Comparison of ENCODE assay signal across 10 cellular contexts in genomic region chr2:227461878-227462462, GRCh38. TPM values are rescaled to one million over a fixed set of nuclear protein-coding genes. Genes with fewer than 3 reads are reported as not detected.
A peak's percentile ranks its signal among the peaks of the same experiment; 100 is the strongest.
DNase-seq lines count a peak whose midpoint lies in the region; ATAC-seq and TF ChIP-seq lines count a peak whose summit lies in the region.
"Had no signal": no experiment of that assay in that cellular context is flagged by ENCODE, and none has a peak within 500 bp of the region (broad histone marks: within the 10 kb centered on the region; RNA-seq: fewer than 3 reads in every experiment).

No MANE protein-coding gene starts in this region.

- no peaks in the 10 kb centered on the region for H3K27me3 Mint-ChIP-seq in activated CD8-positive, alpha-beta T cell treated with anti-CD3 and anti-CD28 coated beads for 36 hours
- no peaks in the 10 kb centered on the region for H3K27me3 Mint-ChIP-seq in activated CD8-positive, alpha-beta T cell treated with anti-CD3 and anti-CD28 coated beads, Interleukin-2, amount 10 ng/mL, durations not matched to agents 7 days and 5 days (ENCODE audit: low read depth)
- H3K27me3 Mint-ChIP-seq in GM23338 (ENCODE audit: insufficient read depth, low read depth, poor library complexity) = peaks cover under 1% of the 10 kb centered on the region

- H3K4me1 Mint-ChIP-seq in activated CD8-positive, alpha-beta T cell treated with anti-CD3 and anti-CD28 coated beads for 36 hours (ENCODE audit: low read depth) = peaks cover 86% of the 10 kb centered on the region
- peaks cover 73% of the 10 kb centered on the region for H3K4me1 Mint-ChIP-seq in activated CD8-positive, alpha-beta T cell treated with anti-CD3 and anti-CD28 coated beads, Interleukin-2, amount 10 ng/mL, durations not matched to agents 7 days and 5 days (ENCODE audit: low read depth)
- peaks cover 18% of the 10 kb centered on the region for H3K4me1 Mint-ChIP-seq in GM23338

- H2AFZ ChIP-seq in neural cell (ENCODE audit: low read depth, low read length) (no peak overlapping the region), GM23338 (no peak overlapping the region)

- H3K36me3 Mint-ChIP-seq in activated CD8-positive, alpha-beta T cell treated with anti-CD3 and anti-CD28 coated beads for 36 hours (ENCODE audit: low read depth) = peaks cover 3% of the 10 kb centered on the region
- H3K36me3 Mint-ChIP-seq in activated CD8-positive, alpha-beta T cell treated with anti-CD3 and anti-CD28 coated beads, Interleukin-2, amount 10 ng/mL, durations not matched to agents 7 days and 5 days (ENCODE audit: low read depth) = peaks cover 2% of the 10 kb centered on the region
- H3K36me3 Mint-ChIP-seq in GM23338 (ENCODE audit: low read depth) = no peaks in the 10 kb centered on the region

- H3K9ac ChIP-seq in neural cell (ENCODE audit: low read length) = no peak overlapping the region

- peak overlapping the region; percentile 57 for H3K4me3 Mint-ChIP-seq in activated CD8-positive, alpha-beta T cell treated with anti-CD3 and anti-CD28 coated beads for 36 hours
- H3K4me3 Mint-ChIP-seq in activated CD8-positive, alpha-beta T cell treated with anti-CD3 and anti-CD28 coated beads, Interleukin-2, amount 10 ng/mL, durations not matched to agents 7 days and 5 days = no peak overlapping the region
- no peak overlapping the region for H3K4me3 Mint-ChIP-seq in GM23338

- H3K9me3 Mint-ChIP-seq in activated CD8-positive, alpha-beta T cell treated with anti-CD3 and anti-CD28 coated beads for 36 hours = no peaks in the 10 kb centered on the region
- no peaks in the 10 kb centered on the region for H3K9me3 Mint-ChIP-seq in activated CD8-positive, alpha-beta T cell treated with anti-CD3 and anti-CD28 coated beads, Interleukin-2, amount 10 ng/mL, durations not matched to agents 7 days and 5 days (ENCODE audit: insufficient read depth)
- no peaks in the 10 kb centered on the region for H3K9me3 Mint-ChIP-seq in GM23338

- no peaks in the 10 kb centered on the region for H3K79me2 ChIP-seq in neural cell (replicated peaks; ENCODE audit: insufficient read depth, low read length)
- no peaks in the 10 kb centered on the region for H3K79me2 ChIP-seq in GM23338 (replicated peaks; ENCODE audit: insufficient read depth)

- H3K4me1 ChIP-seq in GM23338 (ENCODE audit: insufficient read depth) = peaks cover 8% of the 10 kb centered on the region; the same call in 1 of the 2 replicates
- H3K4me1 ChIP-seq: gastrocnemius medialis had no signal

- H3K4me2 ChIP-seq in neural cell (ENCODE audit: low read length) = no peak overlapping the region
- H3K4me2 ChIP-seq in GM23338 = no peak overlapping the region

- no peak for TF ChIP-seq CTCF in activated CD8-positive, alpha-beta T cell treated with anti-CD3 and anti-CD28 coated beads for 36 hours (IDR thresholded peaks at IDR 0.05)
- TF ChIP-seq CTCF in neural cell (IDR thresholded peaks at IDR 0.05; ENCODE audit: poor library complexity, severe bottlenecking) (no peak), GM23338 (conservative IDR thresholded peaks at IDR 0.05; ENCODE audit: low read depth in 2 of 2) (no peak), lower leg skin (IDR thresholded peaks at IDR 0.05) (no peak)

- H3K36me3 ChIP-seq in neural cell (ENCODE audit: insufficient read depth, low read length) (no peaks in the 10 kb centered on the region), GM23338 (ENCODE audit: insufficient read depth) (no peaks in the 10 kb centered on the region)
- H3K36me3 ChIP-seq: gastrocnemius medialis had no signal

- H3K27me3 ChIP-seq in neural cell (ENCODE audit: insufficient read depth, low read depth, low read length) (no peaks in the 10 kb centered on the region), GM23338 (ENCODE audit: insufficient read depth) (no peaks in the 10 kb centered on the region)
- H3K27me3 ChIP-seq: gastrocnemius medialis had no signal

- no peak for TF ChIP-seq EP300 in neural cell (conservative IDR thresholded peaks at IDR 0.05; ENCODE audit: poor library complexity, severe bottlenecking)

- no peak for ATAC-seq in activated CD8-positive, alpha-beta T cell treated with anti-CD3 and anti-CD28 coated beads for 36 hours
- ATAC-seq in activated CD8-positive, alpha-beta T cell treated with anti-CD3 and anti-CD28 coated beads, Interleukin-2, amount 10 ng/mL, durations not matched to agents 7 days and 5 days = no peak
- ATAC-seq in GM21723 (IDR thresholded peaks at IDR 0.05; ENCODE audit: unreplicated experiment) = peak; percentile 23
- peak; percentile 23 for ATAC-seq in HG03432 (IDR thresholded peaks at IDR 0.05; ENCODE audit: unreplicated experiment)
- ATAC-seq in GM23338 = no peak
- ATAC-seq: gastrocnemius medialis had no signal

- no peaks in the 10 kb centered on the region for H3K9me3 ChIP-seq in neural cell (ENCODE audit: low read length)
- H3K9me3 ChIP-seq: gastrocnemius medialis had no signal

- H3K27ac ChIP-seq in neural cell (ENCODE audit: low read length) (no peak overlapping the region), GM23338 (ENCODE audit: low read depth) (no peak overlapping the region)
- H3K27ac ChIP-seq: gastrocnemius medialis had no signal

- 60 to 73% methylated on average over 4 of the region's 4 CpGs for WGBS in lower leg skin, 2 donors

- no peak overlapping the region for H3K4me3 ChIP-seq in neural cell (ENCODE audit: low read length)
- no peak overlapping the region for H3K4me3 ChIP-seq in GM23338
- H3K4me3 ChIP-seq in lower leg skin (ENCODE audit: low read depth, poor library complexity, severe bottlenecking) = no peak overlapping the region
- H3K4me3 ChIP-seq: gastrocnemius medialis had no signal

- H3F3A ChIP-seq in neural cell (ENCODE audit: insufficient read depth, low read length, poor library complexity, severe bottlenecking) = no peaks in the 10 kb centered on the region
- no peaks in the 10 kb centered on the region for H3F3A ChIP-seq in GM23338 (replicated peaks; ENCODE audit: low read depth)

- no peaks in the 10 kb centered on the region for H4K20me1 ChIP-seq in neural cell (ENCODE audit: insufficient read depth)
- H4K20me1 ChIP-seq in GM23338 (replicated peaks; ENCODE audit: insufficient read depth) = no peaks in the 10 kb centered on the region

- TF ChIP-seq POLR2A in lower leg skin (IDR thresholded peaks at IDR 0.05) = no peak

- no peak for TF ChIP-seq RAD21 in neural cell (conservative IDR thresholded peaks at IDR 0.05)

- no peak for DNase-seq in activated CD8-positive, alpha-beta T cell treated with anti-CD3 and anti-CD28 coated beads for 36 hours
- no peak for DNase-seq in activated CD8-positive, alpha-beta T cell treated with anti-CD3 and anti-CD28 coated beads, Interleukin-2, amount 10 ng/mL, durations not matched to agents 7 days and 5 days
- no peak for DNase-seq in GM23338 (ENCODE audit: low spot score)
- DNase-seq in NOMO-1 (lab: John Stamatoyannopoulos, UW; ENCODE audit: unreplicated experiment in 2 of 2) = no peak
- no peak for DNase-seq in lower leg skin (ENCODE audit: low spot score in 2 of 2)
- DNase-seq: gastrocnemius medialis, NCI-H1417 treated with DMSO at 0.1 percent for 48 hours had no signal

- intact Hi-C loops in activated CD8-positive, alpha-beta T cell treated with anti-CD3 and anti-CD28 coated beads for 36 hours (cut with micrococcal nuclease) = loop anchor here (5.0 kb wide), 1 partner anchor 135 kb away; the partner anchor contains the start of gene MFF
- intact Hi-C loops in lower leg skin (cut with DNase I; ENCODE audit: low total_unique reads) = no loop called here

- H3K9me2 ChIP-seq in neural cell (ENCODE audit: insufficient read depth, low read length) (no peaks in the 10 kb centered on the region), GM23338 (ENCODE audit: insufficient read depth) (no peaks in the 10 kb centered on the region)

- CTCF ChIA-PET in activated CD8-positive, alpha-beta T cell treated with anti-CD3 and anti-CD28 coated beads for 36 hours (lab: Charles Lee) = interaction anchor here (0.9 to 1.0 kb wide), 2 partner anchors 9 to 11 kb away, joined by 3 read pairs; no protein-coding TSS in a partner anchor
- CTCF ChIA-PET in activated CD8-positive, alpha-beta T cell treated with anti-CD3 and anti-CD28 coated beads, Interleukin-2, amount 10 ng/mL, durations not matched to agents 7 days and 5 days (lab: Charles Lee) = interaction anchor here (1.0 kb wide), 1 partner anchor 9 kb away, joined by 3 read pairs; no protein-coding TSS in a partner anchor

- POLR2A ChIA-PET in activated CD8-positive, alpha-beta T cell treated with anti-CD3 and anti-CD28 coated beads for 36 hours (lab: Charles Lee) = interaction anchor here (0.9 to 2.7 kb wide), 6 partner anchors 9 to 88 kb away, joined by 3 to 13 read pairs (median 4); no protein-coding TSS in a partner anchor
- POLR2A ChIA-PET in activated CD8-positive, alpha-beta T cell treated with anti-CD3 and anti-CD28 coated beads, Interleukin-2, amount 10 ng/mL, durations not matched to agents 7 days and 5 days (lab: Charles Lee) = no interaction called here

- peak overlapping the region; percentile 98 for H3K27ac Mint-ChIP-seq in activated CD8-positive, alpha-beta T cell treated with anti-CD3 and anti-CD28 coated beads for 36 hours
- no peak overlapping the region for H3K27ac Mint-ChIP-seq in activated CD8-positive, alpha-beta T cell treated with anti-CD3 and anti-CD28 coated beads, Interleukin-2, amount 10 ng/mL, durations not matched to agents 7 days and 5 days
- H3K27ac Mint-ChIP-seq in GM23338 = no peak overlapping the region

TF ChIP-seq in GM23338, 12 proteins besides CTCF, POLR2A, EP300 and RAD21:
- TF ChIP-seq ZNF331 (CRISPR knock-in tag; IDR thresholded peaks at IDR 0.05; ENCODE audit: low read depth) = no peak

RNA-seq across cellular contexts. Expression of gene AGFG1, which starts 10.0 kb away (rescaled TPM):
- total RNA-seq in activated CD8-positive, alpha-beta T cell treated with anti-CD3 and anti-CD28 coated beads for 36 hours = 100 to 1,000 TPM; 117 to 119 TPM
- 10 to 100 TPM; 65.6 to 71.2 TPM for total RNA-seq in activated CD8-positive, alpha-beta T cell treated with anti-CD3 and anti-CD28 coated beads, Interleukin-2, amount 10 ng/mL, durations not matched to agents 7 days and 5 days
- polyA plus RNA-seq in neural cell (106 and 107 TPM in 2 replicates), GM23338 (2016; fragmentation: Nextera tagmentation; extraction: Ambion mirVana) (13.8 and 14.5 TPM in 2 replicates)
- 176 and 198 TPM in 2 replicates for polyA minus RNA-seq in neural cell
- total RNA-seq in GM23338 (2014; rRNA removed; shearing (Covaris generic)) = 96.4 and 113 TPM in 2 replicates
- total RNA-seq in lower leg skin = 10 to 100 TPM; 44.6 to 65.3 (median 55.7) TPM

Comparison
In these comparisons a context has a peak if more than half of its experiments do, and no peak if none do; other contexts are left out.
1. ATAC-seq: peak in GM21723 (single experiment) and HG03432 (single experiment); none in activated CD8-positive, alpha-beta T cell treated with anti-CD3 and anti-CD28 coated beads for 36 hours (single experiment), activated CD8-positive, alpha-beta T cell treated with anti-CD3 and anti-CD28 coated beads, Interleukin-2, amount 10 ng/mL, durations not matched to agents 7 days and 5 days (single experiment) and GM23338 (single experiment).